In the genomic region with DNA sequence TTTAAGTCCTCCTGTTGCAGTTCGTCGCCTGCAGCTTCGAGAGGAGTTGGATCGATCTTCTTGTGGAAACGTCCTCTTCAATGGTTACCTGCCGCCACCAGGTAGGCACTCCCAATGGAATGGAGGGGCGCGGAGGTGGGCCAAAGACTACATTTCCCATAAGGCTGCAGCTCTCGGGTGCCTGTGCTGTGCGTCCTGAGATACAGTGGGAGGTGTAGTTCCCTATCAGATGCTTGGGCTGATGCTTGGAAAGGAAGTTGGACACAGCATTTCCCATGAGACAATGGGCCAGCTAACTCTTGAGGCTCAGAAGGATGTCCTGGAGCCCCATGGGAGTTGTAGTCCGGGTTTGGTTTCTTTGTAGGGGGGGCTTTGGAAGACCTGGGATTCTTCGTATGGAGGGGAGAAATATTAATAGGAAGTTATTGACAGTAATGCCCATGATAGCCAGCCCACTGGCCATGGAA, we compare ENCODE assay signal across 1 cellular context.
TF ChIP-seq lines count a peak whose summit lies in the region.

No MANE protein-coding gene starts in this region.

TF ChIP-seq in K562, 482 proteins besides CTCF, POLR2A, EP300 and RAD21 (continued from another document and continues in another):
- TF ChIP-seq MED1 (CRISPR knock-in tag; IDR thresholded peaks at IDR 0.05; ENCODE audit: borderline replicate concordance) = no peak
- TF ChIP-seq SRSF3 (IDR thresholded peaks at IDR 0.05; ENCODE audit: insufficient read depth, low read length) = no peak
- TF ChIP-seq FOXA3 (CRISPR knock-in tag; conservative IDR thresholded peaks at IDR 0.05 in 1 of 2, IDR thresholded peaks at IDR 0.05 in 1 of 2) = no peak
- 0 out of 2 replicates have a peak, but pooled peaks have one; percentile 16 for TF ChIP-seq ZNF76 (CRISPR knock-in tag; IDR thresholded peaks at IDR 0.05; ENCODE audit: borderline replicate concordance)
- TF ChIP-seq BCL6 (CRISPR knock-in tag; IDR thresholded peaks at IDR 0.05) = no peak
- no peak for TF ChIP-seq ESRRB (CRISPR knock-in tag; IDR thresholded peaks at IDR 0.05; ENCODE audit: borderline replicate concordance)
- no peak for TF ChIP-seq POLR2G (IDR thresholded peaks at IDR 0.05; ENCODE audit: low read depth, low read length)
- no peak for TF ChIP-seq ZSCAN29 (IDR thresholded peaks at IDR 0.05)
- TF ChIP-seq ZBTB8A (IDR thresholded peaks at IDR 0.05; ENCODE audit: partially characterized antibody) = no peak
- TF ChIP-seq ZC3H4 (CRISPR knock-in tag; IDR thresholded peaks at IDR 0.05; ENCODE audit: borderline replicate concordance) = no peak
- peak; percentile 36; the same call in 1 of the 2 replicates for TF ChIP-seq E2F3 (CRISPR knock-in tag; IDR thresholded peaks at IDR 0.05)
- no peak for TF ChIP-seq HNRNPL (IDR thresholded peaks at IDR 0.05; ENCODE audit: low read depth, low read length)
- TF ChIP-seq PML (IDR thresholded peaks at IDR 0.05; ENCODE audit: low read length) = no peak
- TF ChIP-seq, protein P1, sequence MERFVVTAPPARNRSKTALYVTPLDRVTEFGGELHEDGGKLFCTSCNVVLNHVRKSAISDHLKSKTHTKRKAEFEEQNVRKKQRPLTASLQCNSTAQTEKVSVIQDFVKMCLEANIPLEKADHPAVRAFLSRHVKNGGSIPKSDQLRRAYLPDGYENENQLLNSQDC (CRISPR knock-in tag; IDR thresholded peaks at IDR 0.05) = no peak
- no peak; the same call in 1 of the 2 replicates for TF ChIP-seq RB1 (IDR thresholded peaks at IDR 0.05; ENCODE audit: low read depth)
- TF ChIP-seq ZNF146 (CRISPR knock-in tag; IDR thresholded peaks at IDR 0.05; ENCODE audit: unreplicated experiment) = no peak
- no peak for TF ChIP-seq ZNF184 (CRISPR knock-in tag; IDR thresholded peaks at IDR 0.05)
- TF ChIP-seq TRIM25 (IDR thresholded peaks at IDR 0.05; ENCODE audit: borderline replicate concordance) = no peak
- TF ChIP-seq SIRT6 (IDR thresholded peaks at IDR 0.05; ENCODE audit: low read depth, low read length) = no peak
- no peak for TF ChIP-seq MAFK (IDR thresholded peaks at IDR 0.05; ENCODE audit: low read length)
- peak; percentile 64; the same call in 1 of the 2 replicates for TF ChIP-seq SREBF1 (IDR thresholded peaks at IDR 0.05; ENCODE audit: borderline replicate concordance, low read depth, low read length)
- TF ChIP-seq ZBTB12 (CRISPR knock-in tag; IDR thresholded peaks at IDR 0.05) = no peak
- peak; percentile 56; the same call in 1 of the 2 replicates for TF ChIP-seq FOXJ2 (tag; IDR thresholded peaks at IDR 0.05)
- TF ChIP-seq SP1 (CRISPR knock-in tag; IDR thresholded peaks at IDR 0.05) = peak; percentile 55
- no peak for TF ChIP-seq POLR3G (IDR thresholded peaks at IDR 0.05; ENCODE audit: extremely low read depth, insufficient read length, insufficient replicate concordance)
- no peak for TF ChIP-seq NBN (IDR thresholded peaks at IDR 0.05; ENCODE audit: low read depth)
- peak; percentile 79 for TF ChIP-seq ELF1 (tag; IDR thresholded peaks at IDR 0.05)
- TF ChIP-seq NFRKB (IDR thresholded peaks at IDR 0.05; ENCODE audit: low read depth) = no peak
- TF ChIP-seq FOSL1 (tag; conservative IDR thresholded peaks at IDR 0.05) = 0 out of 2 replicates have a peak, but pooled peaks have one; percentile 13
- peak in 1 of 2 experiments; percentile 21; a peak in 1 of 4 replicates for TF ChIP-seq TEAD1 (CRISPR knock-in tag; IDR thresholded peaks at IDR 0.05)
- no peak for TF ChIP-seq ZNF518B (CRISPR knock-in tag; IDR thresholded peaks at IDR 0.05)
- no peak for TF ChIP-seq NCOR1 (IDR thresholded peaks at IDR 0.05)
- TF ChIP-seq, protein P2, sequence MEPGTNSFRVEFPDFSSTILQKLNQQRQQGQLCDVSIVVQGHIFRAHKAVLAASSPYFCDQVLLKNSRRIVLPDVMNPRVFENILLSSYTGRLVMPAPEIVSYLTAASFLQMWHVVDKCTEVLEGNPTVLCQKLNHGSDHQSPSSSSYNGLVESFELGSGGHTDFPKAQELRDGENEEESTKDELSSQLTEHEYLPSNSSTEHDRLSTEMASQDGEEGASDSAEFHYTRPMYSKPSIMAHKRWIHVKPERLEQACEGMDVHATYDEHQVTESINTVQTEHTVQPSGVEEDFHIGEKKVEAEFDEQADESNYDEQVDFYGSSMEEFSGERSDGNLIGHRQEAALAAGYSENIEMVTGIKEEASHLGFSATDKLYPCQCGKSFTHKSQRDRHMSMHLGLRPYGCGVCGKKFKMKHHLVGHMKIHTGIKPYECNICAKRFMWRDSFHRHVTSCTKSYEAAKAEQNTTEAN (CRISPR knock-in tag; IDR thresholded peaks at IDR 0.05) = no peak
- no peak for TF ChIP-seq SMAD4 (CRISPR knock-in tag; conservative IDR thresholded peaks at IDR 0.05)
- no peak for TF ChIP-seq MIER1 (IDR thresholded peaks at IDR 0.05; ENCODE audit: low read depth)
- 0 out of 2 replicates have a peak, but pooled peaks have one; percentile 31 for TF ChIP-seq ZNF134 (CRISPR knock-in tag; conservative IDR thresholded peaks at IDR 0.05)
- no peak for TF ChIP-seq HNRNPUL1 (IDR thresholded peaks at IDR 0.05; ENCODE audit: low read length)
- TF ChIP-seq ZNF311 (CRISPR knock-in tag; IDR thresholded peaks at IDR 0.05) = no peak
- TF ChIP-seq KLF10 (CRISPR knock-in tag; IDR thresholded peaks at IDR 0.05) = no peak
- no peak for TF ChIP-seq ZNF398 (CRISPR knock-in tag; IDR thresholded peaks at IDR 0.05)
- no peak for TF ChIP-seq RERE (CRISPR knock-in tag; IDR thresholded peaks at IDR 0.05; ENCODE audit: borderline replicate concordance)
- TF ChIP-seq ZNF584 (CRISPR knock-in tag; IDR thresholded peaks at IDR 0.05; ENCODE audit: low read depth) = peak; percentile 67; the same call in 1 of the 2 replicates
- TF ChIP-seq CCAR2 (IDR thresholded peaks at IDR 0.05; ENCODE audit: low read depth, low read length) = no peak
- no peak for TF ChIP-seq SMARCC2 (IDR thresholded peaks at IDR 0.05; ENCODE audit: low read depth)
- TF ChIP-seq ZFX (CRISPR knock-in tag; IDR thresholded peaks at IDR 0.05) = no peak
- TF ChIP-seq, protein P3, sequence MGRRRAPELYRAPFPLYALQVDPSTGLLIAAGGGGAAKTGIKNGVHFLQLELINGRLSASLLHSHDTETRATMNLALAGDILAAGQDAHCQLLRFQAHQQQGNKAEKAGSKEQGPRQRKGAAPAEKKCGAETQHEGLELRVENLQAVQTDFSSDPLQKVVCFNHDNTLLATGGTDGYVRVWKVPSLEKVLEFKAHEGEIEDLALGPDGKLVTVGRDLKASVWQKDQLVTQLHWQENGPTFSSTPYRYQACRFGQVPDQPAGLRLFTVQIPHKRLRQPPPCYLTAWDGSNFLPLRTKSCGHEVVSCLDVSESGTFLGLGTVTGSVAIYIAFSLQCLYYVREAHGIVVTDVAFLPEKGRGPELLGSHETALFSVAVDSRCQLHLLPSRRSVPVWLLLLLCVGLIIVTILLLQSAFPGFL (CRISPR knock-in tag; IDR thresholded peaks at IDR 0.05) = no peak
- no peak for TF ChIP-seq RBBP5 (IDR thresholded peaks at IDR 0.05; ENCODE audit: borderline replicate concordance, insufficient read depth, low read length, poor library complexity, severe bottlenecking)
- no peak for TF ChIP-seq ADNP (tag; IDR thresholded peaks at IDR 0.05)
- TF ChIP-seq SETDB1 (IDR thresholded peaks at IDR 0.05; ENCODE audit: low read length) = no peak
- no peak for TF ChIP-seq CCNT2 (IDR thresholded peaks at IDR 0.05; ENCODE audit: borderline replicate concordance, extremely low read depth, insufficient read length, low read depth, low read length)
- TF ChIP-seq NR2C1 (IDR thresholded peaks at IDR 0.05) = peak; percentile 60; the same call in 1 of the 2 replicates
- TF ChIP-seq NR2C1 (tag; IDR thresholded peaks at IDR 0.05) = peak; percentile 84
